Comparison of ENCODE assay signal across 1 cellular context in the genomic region with DNA sequence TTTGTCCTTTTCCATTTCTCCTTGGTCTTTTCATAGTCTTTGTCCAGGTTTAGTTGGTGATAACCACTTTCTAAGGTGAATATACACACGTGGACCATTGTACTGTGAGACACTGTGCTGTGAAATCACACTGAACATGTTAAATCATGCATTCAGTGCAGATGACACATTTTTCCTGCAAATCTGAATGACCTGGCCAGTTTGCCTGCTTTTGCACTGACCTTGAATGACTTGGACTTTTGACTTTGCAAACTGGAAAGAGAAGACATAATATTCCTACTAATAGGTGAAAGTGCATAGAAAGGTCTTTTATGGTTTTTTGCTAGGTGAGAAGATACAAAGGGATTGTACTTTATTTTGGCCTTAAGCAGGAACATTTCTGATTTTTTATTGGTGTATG.
TF ChIP-seq lines count a peak whose summit lies in the region.

No MANE protein-coding gene starts in this region.

TF ChIP-seq in liver, 16 proteins besides CTCF, POLR2A, EP300 and RAD21 (continued from another document):
- TF ChIP-seq SP1 (IDR thresholded peaks at IDR 0.05) = peak; percentile 90
- TF ChIP-seq, protein P1, sequence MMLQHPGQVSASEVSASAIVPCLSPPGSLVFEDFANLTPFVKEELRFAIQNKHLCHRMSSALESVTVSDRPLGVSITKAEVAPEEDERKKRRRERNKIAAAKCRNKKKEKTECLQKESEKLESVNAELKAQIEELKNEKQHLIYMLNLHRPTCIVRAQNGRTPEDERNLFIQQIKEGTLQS (IDR thresholded peaks at IDR 0.05) = no peak
- peak; percentile 77 for TF ChIP-seq HNF4G (IDR thresholded peaks at IDR 0.05)
- peak; percentile 92 to 96 for TF ChIP-seq RXRA (IDR thresholded peaks at IDR 0.05)
- TF ChIP-seq EGR1 (IDR thresholded peaks at IDR 0.05; ENCODE audit: low read depth in 2 of 2) = no peak
- TF ChIP-seq, protein P2, sequence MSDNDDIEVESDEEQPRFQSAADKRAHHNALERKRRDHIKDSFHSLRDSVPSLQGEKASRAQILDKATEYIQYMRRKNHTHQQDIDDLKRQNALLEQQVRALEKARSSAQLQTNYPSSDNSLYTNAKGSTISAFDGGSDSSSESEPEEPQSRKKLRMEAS (IDR thresholded peaks at IDR 0.05) = peak; percentile 26
- no peak for TF ChIP-seq REST (IDR thresholded peaks at IDR 0.05)
- peak; percentile 90 to 95 for TF ChIP-seq HNF4A (conservative IDR thresholded peaks at IDR 0.05)
- no peak for TF ChIP-seq FOXA1 (IDR thresholded peaks at IDR 0.05)
